8 cellular contexts compared by ENCODE assay signal in genomic region chr17:63930951-63931575, GRCh38. TPM values are rescaled to one million over a fixed set of nuclear protein-coding genes. Genes with fewer than 3 reads are reported as not detected.
DNase-seq lines count a peak whose midpoint lies in the region; ATAC-seq and TF ChIP-seq lines count a peak whose summit lies in the region.

No MANE protein-coding gene starts in this region.

- no peak overlapping the region for H3K9ac ChIP-seq in smooth muscle cell (ENCODE audit: low read depth)

- no peak overlapping the region for H3K4me2 ChIP-seq in smooth muscle cell

- no peaks in the 10 kb centered on the region for H3K4me1 ChIP-seq in smooth muscle cell (ENCODE audit: low read depth)

- no peak for TF ChIP-seq CTCF in GM06990 (IDR thresholded peaks at IDR 0.05; ENCODE audit: insufficient read depth, low read length, poor library complexity, severe bottlenecking)
- TF ChIP-seq CTCF in smooth muscle cell (IDR thresholded peaks at IDR 0.05; ENCODE audit: borderline replicate concordance, insufficient read depth, poor library complexity, severe bottlenecking), result no peak

- no peaks in the 10 kb centered on the region for H4K20me1 ChIP-seq in smooth muscle cell (ENCODE audit: low read depth)

- H3K4me3 ChIP-seq in GM06990 (replicated peaks; ENCODE audit: low read depth, low read length), result peak overlapping the region; percentile 99
- no peak overlapping the region for H3K4me3 ChIP-seq in smooth muscle cell

- peak; percentile 74 for DNase-seq in GM06990 (ENCODE audit: extremely low read depth, insufficient read length)
- DNase-seq in activated CD4-positive, alpha-beta T cell treated with anti-CD3 and anti-CD28 coated beads, Interleukin-2, amount 50 U/mL, for 4 hours, result peak; percentile 36 to 51
- peak; percentile 79 for DNase-seq in germinal center (ENCODE audit: low spot score)
- peak; percentile 44 to 52 for DNase-seq in stimulated activated CD4-positive, alpha-beta T cell treated with anti-CD3 and anti-CD28 coated beads, Interleukin-1b, Interleukin-23, amount 100 ng/mL, for 4 hours (ENCODE audit: low read depth in 2 of 2)
- DNase-seq in DMS 273 treated with DMSO at 0.1 percent for 48 hours (lab: John Stamatoyannopoulos, UW), result no peak
- no peak for DNase-seq in smooth muscle cell (lab: John Stamatoyannopoulos, UW; ENCODE audit: unreplicated experiment)

- no peak overlapping the region for H2AFZ ChIP-seq in smooth muscle cell (ENCODE audit: low read depth)

- ATAC-seq in HG03066 (IDR thresholded peaks at IDR 0.05; ENCODE audit: low read depth, unreplicated experiment) (peak; percentile 42), HG02981 (IDR thresholded peaks at IDR 0.05; ENCODE audit: unreplicated experiment) (no peak)

- H3K36me3 ChIP-seq in GM06990 (ENCODE audit: control insufficient read depth, insufficient read depth, low read length), result peaks cover 27% of the 10 kb centered on the region
- no peaks in the 10 kb centered on the region for H3K36me3 ChIP-seq in smooth muscle cell (ENCODE audit: low read depth)

- no peaks in the 10 kb centered on the region for H3K27me3 ChIP-seq in GM06990 (replicated peaks; ENCODE audit: control insufficient read depth, insufficient read depth, low read length)
- H3K27me3 ChIP-seq in smooth muscle cell (ENCODE audit: low read depth), result no peaks in the 10 kb centered on the region

- H3F3A ChIP-seq in smooth muscle cell (ENCODE audit: low read depth), result no peaks in the 10 kb centered on the region

- no peaks in the 10 kb centered on the region for H3K79me2 ChIP-seq in smooth muscle cell (ENCODE audit: low read depth)

- H3K27ac ChIP-seq in smooth muscle cell (ENCODE audit: low read depth), result no peak overlapping the region

- whole genome bisulfite sequencing in smooth muscle cell (ENCODE audit: low lambda C conversion rate), result 78% methylated on average over 16 of the region's 16 CpGs

- no peaks in the 10 kb centered on the region for H3K9me3 ChIP-seq in smooth muscle cell (replicated peaks; ENCODE audit: low read depth)

RNA-seq across cellular contexts. Expression of gene CD79B, which starts 1.1 kb away (rescaled TPM):
- not detected in 2 replicates for total RNA-seq in smooth muscle cell
- polyA plus RNA-seq in smooth muscle cell, result not detected in 2 replicates

RNA-seq across cellular contexts. Expression of gene GH1, which starts 12.4 kb away (rescaled TPM):
- not detected in 2 replicates for total RNA-seq in smooth muscle cell
- polyA plus RNA-seq in smooth muscle cell, result not detected in 2 replicates

RNA-seq across cellular contexts. Expression of gene CSHL1, which starts 20.0 kb away (rescaled TPM):
- not detected in 2 replicates for total RNA-seq in smooth muscle cell
- polyA plus RNA-seq in smooth muscle cell, result not detected in 2 replicates

RNA-seq across cellular contexts. Expression of gene CSH1, which starts 34.7 kb away (rescaled TPM):
- total RNA-seq in smooth muscle cell, result not detected in 2 replicates
- polyA plus RNA-seq in smooth muscle cell, result not detected in 2 replicates

RNA-seq across cellular contexts. Expression of gene SCN4A, which starts 41.7 kb away (rescaled TPM):
- under 0.01 and 0.09 TPM in 2 replicates for total RNA-seq in smooth muscle cell
- 0.14 TPM in 1 of 2 replicates, not detected in the other for polyA plus RNA-seq in smooth muscle cell

Comparison
In these comparisons a context has a peak if more than half of its experiments do, and no peak if none do; other contexts are left out.
1. DNase-seq: peak in GM06990 (single experiment), activated CD4-positive, alpha-beta T cell treated with anti-CD3 and anti-CD28 coated beads, Interleukin-2, amount 50 U/mL, for 4 hours (2 of 2), germinal center (single experiment) and stimulated activated CD4-positive, alpha-beta T cell treated with anti-CD3 and anti-CD28 coated beads, Interleukin-1b, Interleukin-23, amount 100 ng/mL, for 4 hours (2 of 2); none in DMS 273 treated with DMSO at 0.1 percent for 48 hours (single experiment) and smooth muscle cell (single experiment).